ENCODE assay signal across 25 cellular contexts in the genomic region with DNA sequence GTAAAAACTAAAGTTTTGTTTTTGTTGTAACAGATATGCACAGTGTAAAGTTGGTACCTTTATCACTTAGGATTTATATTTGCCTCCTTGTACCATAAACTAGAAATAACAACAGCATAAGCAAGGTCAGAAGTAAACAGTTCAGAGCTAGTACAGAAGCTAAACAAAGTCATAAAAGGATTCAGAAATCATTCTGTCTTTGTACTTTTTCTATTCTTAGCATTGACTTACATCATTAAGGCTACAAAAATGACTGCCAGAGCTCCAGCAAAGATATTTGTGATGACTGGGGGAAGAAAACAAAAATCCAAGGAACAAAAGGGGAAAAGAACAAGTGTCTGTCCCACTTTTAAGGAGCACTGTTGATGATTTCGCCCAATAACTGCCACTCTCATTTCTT.
"Had no signal": no experiment of that assay in that cellular context is flagged by ENCODE, and none has a peak within 500 bp of the region (broad histone marks: within the 10 kb centered on the region; RNA-seq: fewer than 3 reads in every experiment).

No MANE protein-coding gene starts in this region.

- H3K4me1 Mint-ChIP-seq: activated naive CD4-positive, alpha-beta T cell treated with anti-CD3 and anti-CD28 coated beads, Interleukin-2, amount 50 U/mL, for 24 hours; nephron progenitor cell had no signal

- H3K9me3 ChIP-seq: gastrocnemius medialis, left ventricle myocardium inferior, right lobe of liver, testis had no signal

- H2AFZ ChIP-seq: parathyroid adenoma had no signal

- H3K27me3 ChIP-seq: gastrocnemius medialis, right lobe of liver, testis had no signal

- H3K36me3 Mint-ChIP-seq: brain had no signal

- H3K9me3 Mint-ChIP-seq: activated naive CD4-positive, alpha-beta T cell treated with anti-CD3 and anti-CD28 coated beads, Interleukin-2, amount 50 U/mL, for 24 hours; dendritic cell treated with granulocyte-macrophage colony-stimulating factor and Interleukin-4, amounts not matched to agents 40 ng/mL and 50 ng/mL, for 4 days; T-cell had no signal

- H3K27me3 Mint-ChIP-seq: activated naive CD4-positive, alpha-beta T cell treated with anti-CD3 and anti-CD28 coated beads, Interleukin-2, amount 50 U/mL, for 24 hours; brain; dendritic cell treated with granulocyte-macrophage colony-stimulating factor and Interleukin-4, amounts not matched to agents 40 ng/mL and 50 ng/mL, for 4 days; stimulated activated naive B cell treated with anti-CD40 and anti-IgM and Interleukin-4, amounts not matched to agents 10 μg/mL and 1 μg/mL and 100 μg/mL, for 72 hours; T-cell had no signal

- DNase-seq: activated CD4-positive, alpha-beta T cell treated with anti-CD3 and anti-CD28 coated beads, Interleukin-2, amount 50 U/mL, for 1 hour; activated CD4-positive, CD25-positive, alpha-beta regulatory T cell treated with anti-CD3 and anti-CD28 coated beads, Interleukin-2, amount 50 U/mL, for 72 hours; activated gamma-delta T cell treated with Interleukin-2 at 50 U/mL for 16 hours; activated T-cell treated with anti-CD3 and anti-CD28 coated beads, Interleukin-2, amount 50 U/mL, for 1 hour; aorta; effector CD4-positive, alpha-beta T cell; erythroblast; gastrocnemius medialis; hippocampal formation; left ventricle myocardium inferior; nephron progenitor cell; right lobe of liver; small intestine; stimulated activated CD4-positive, alpha-beta T cell treated with anti-CD3 and anti-CD28 coated beads, Interleukin-2, amount 100 ng/mL, for 24 hours; stimulated activated naive B cell treated with anti-CD40 and anti-IgM and Interleukin-4, amounts not matched to agents 10 μg/mL and 1 μg/mL and 100 μg/mL, for 72 hours; T-cell; testis; trophoblast cell; WERI-Rb-1 had no signal

- H3K27ac Mint-ChIP-seq: activated naive CD4-positive, alpha-beta T cell treated with anti-CD3 and anti-CD28 coated beads, Interleukin-2, amount 50 U/mL, for 24 hours; brain; dendritic cell treated with granulocyte-macrophage colony-stimulating factor and Interleukin-4, amounts not matched to agents 40 ng/mL and 50 ng/mL, for 4 days; mesothelial cell of epicardium; nephron progenitor cell; stimulated activated naive B cell treated with anti-CD40 and anti-IgM and Interleukin-4, amounts not matched to agents 10 μg/mL and 1 μg/mL and 100 μg/mL, for 72 hours; T-cell; T-helper 2 cell treated with Interferon-gamma antibody and Interleukin-4, amounts not matched to agents 5 μg/mL and 100 μg/mL, for 36 hours had no signal

- H3K27ac ChIP-seq: gastrocnemius medialis, left ventricle myocardium inferior, parathyroid adenoma, right lobe of liver, testis, WERI-Rb-1 had no signal

- H3K9ac ChIP-seq: parathyroid adenoma had no signal

- H3K4me3 Mint-ChIP-seq: activated naive CD4-positive, alpha-beta T cell treated with anti-CD3 and anti-CD28 coated beads, Interleukin-2, amount 50 U/mL, for 24 hours; brain; dendritic cell treated with granulocyte-macrophage colony-stimulating factor and Interleukin-4, amounts not matched to agents 40 ng/mL and 50 ng/mL, for 4 days; mesothelial cell of epicardium; nephron progenitor cell; stimulated activated naive B cell treated with anti-CD40 and anti-IgM and Interleukin-4, amounts not matched to agents 10 μg/mL and 1 μg/mL and 100 μg/mL, for 72 hours; T-cell; T-helper 2 cell treated with Interferon-gamma antibody and Interleukin-4, amounts not matched to agents 5 μg/mL and 100 μg/mL, for 36 hours had no signal

- H3K4me1 ChIP-seq: gastrocnemius medialis, parathyroid adenoma, right lobe of liver, testis had no signal

- H3K79me2 ChIP-seq: parathyroid adenoma had no signal

- ATAC-seq: gastrocnemius medialis; right lobe of liver; stimulated activated naive B cell treated with anti-CD40 and anti-IgM and Interleukin-4, amounts not matched to agents 10 μg/mL and 1 μg/mL and 100 μg/mL, for 72 hours; T-cell had no signal

- H3K4me3 ChIP-seq: gastrocnemius medialis, left ventricle myocardium inferior, right lobe of liver, testis had no signal

- H3K36me3 ChIP-seq: gastrocnemius medialis, left ventricle myocardium inferior, right lobe of liver, WERI-Rb-1 had no signal
